Comparison of ENCODE assay signal across 14 cellular contexts in genomic region chr14:25014440-25014839, GRCh38. TPM values are rescaled to one million over a fixed set of nuclear protein-coding genes. Genes with fewer than 3 reads are reported as not detected.
"Had no signal": no experiment of that assay in that cellular context is flagged by ENCODE, and none has a peak within 500 bp of the region (broad histone marks: within the 10 kb centered on the region; RNA-seq: fewer than 3 reads in every experiment).

No MANE protein-coding gene starts in this region.

- H3K4me3 ChIP-seq: ascending aorta, SJCRH30, transverse colon had no signal

- H3K4me1 ChIP-seq: ascending aorta, SJCRH30 had no signal

- DNase-seq: activated CD4-positive, alpha-beta memory T cell treated with anti-CD3 and anti-CD28 coated beads, Interleukin-2, amount 10 ng/mL, durations not matched to agents 7 days and 5 days; activated CD4-positive, alpha-beta T cell treated with anti-CD3 and anti-CD28 coated beads for 1 hour; activated CD8-positive, alpha-beta memory T cell treated with anti-CD3 and anti-CD28 coated beads, Interleukin-2, amount 50 U/mL, for 48 hours; activated naive CD4-positive, alpha-beta T cell; nephron progenitor cell; retina; SJCRH30; SW 1271; transverse colon had no signal

- H3K27ac ChIP-seq: ascending aorta, SJCRH30, transverse colon had no signal

- H3K36me3 ChIP-seq: ascending aorta, SJCRH30, transverse colon had no signal

- ATAC-seq: stimulated activated effector memory CD8-positive, alpha-beta T cell treated with anti-CD3 and anti-CD28 coated beads, Interleukin-12 subunit alpha, Interleukin-12 subunit beta, amount 100 ng/mL, for 72 hours had no signal

- FAIRE-seq: colon, endothelial cell of umbilical vein had no signal

- H3K27me3 ChIP-seq: ascending aorta, SJCRH30, transverse colon had no signal

- H3K9me3 ChIP-seq: ascending aorta, SJCRH30, transverse colon had no signal

RNA-seq across cellular contexts. Expression of gene STXBP6, which starts 35.5 kb away (rescaled TPM):
- total RNA-seq: activated CD4-positive, alpha-beta memory T cell treated with anti-CD3 and anti-CD28 coated beads, Interleukin-2, amount 10 ng/mL, durations not matched to agents 7 days and 5 days; activated T-helper 1 cell treated with anti-CD3 and anti-CD28 coated beads, Interleukin-12 subunit alpha, Interleukin-12 subunit beta, Interleukin-2, Interleukin-4 antibody, amounts not matched to agents 30 ng/mL and 10 ng/mL and 1 ng/mL, durations not matched to agents 14 hours and 24 hours and 36 hours; endothelial cell of umbilical vein had no signal
